ENCODE assay signal across 10 cellular contexts in the genomic region with DNA sequence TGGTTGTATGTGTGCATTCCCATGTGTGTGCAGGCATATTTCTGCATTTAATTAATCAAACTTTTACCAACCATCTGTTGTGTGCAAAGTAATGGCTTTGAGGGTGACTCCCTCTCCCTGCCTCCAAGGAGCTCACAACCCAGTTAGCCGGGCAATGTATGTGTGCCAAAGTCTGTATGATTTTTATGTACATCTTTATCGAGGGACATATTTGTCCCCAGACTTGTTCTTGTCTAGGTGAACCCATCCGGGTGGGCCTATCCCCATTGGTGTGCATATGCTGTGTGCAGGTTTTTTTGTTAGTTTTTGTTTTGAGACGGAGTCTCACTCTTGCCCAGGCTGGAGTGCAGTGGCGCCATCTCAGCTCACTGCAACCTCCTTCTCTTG. TPM values are rescaled to one million over a fixed set of nuclear protein-coding genes. Genes with fewer than 3 reads are reported as not detected.
DNase-seq lines count a peak whose midpoint lies in the region; ATAC-seq and TF ChIP-seq lines count a peak whose summit lies in the region.
"Had no signal": no experiment of that assay in that cellular context is flagged by ENCODE, and none has a peak within 500 bp of the region (broad histone marks: within the 10 kb centered on the region; RNA-seq: fewer than 3 reads in every experiment).

No MANE protein-coding gene starts in this region.

- H3K18ac ChIP-seq in mesenchymal stem cell (ENCODE audit: low read depth in 1 of 2, low read length in 2 of 2): no peak overlapping the region

- no peak overlapping the region for H3K9ac ChIP-seq in mesenchymal stem cell (ENCODE audit: low read length)

- ATAC-seq in GM23338: no peak
- ATAC-seq in GM18511 (IDR thresholded peaks at IDR 0.05; ENCODE audit: unreplicated experiment): no peak

- H2BK15ac ChIP-seq in mesenchymal stem cell (ENCODE audit: low read depth, poor library complexity, severe bottlenecking): no peak overlapping the region

- peak; percentile 20 for DNase-seq in AG10803 (ENCODE audit: low read depth)
- DNase-seq in GM23338 (ENCODE audit: low spot score): no peak
- no peak for DNase-seq in mesenchymal stem cell
- no peak for DNase-seq in SIG-M5 treated with dmso at 0.1 percent for 504 hours (lab: John Stamatoyannopoulos, UW; ENCODE audit: unreplicated experiment)
- DNase-seq in nephron progenitor cell: no peak
- DNase-seq in HFFc6: no peak
- DNase-seq: ovary had no signal

- H3K79me1 ChIP-seq in mesenchymal stem cell (replicated peaks; ENCODE audit: low read length, poor library complexity, severe bottlenecking): no peaks in the 10 kb centered on the region

- H3K36me3 Mint-ChIP-seq in GM23338 (ENCODE audit: low read depth) (peaks cover 9% of the 10 kb centered on the region), nephron progenitor cell (ENCODE audit: low read depth) (no peaks in the 10 kb centered on the region), HFFc6 (ENCODE audit: low read depth) (no peaks in the 10 kb centered on the region)
- H3K36me3 Mint-ChIP-seq in activated naive CD8-positive, alpha-beta T cell: no peaks in the 10 kb centered on the region

- no peak for TF ChIP-seq CTCF in AG10803 (conservative IDR thresholded peaks at IDR 0.05; ENCODE audit: low read length)
- no peak for TF ChIP-seq CTCF in GM23338 (conservative IDR thresholded peaks at IDR 0.05; ENCODE audit: low read depth in 2 of 2)
- TF ChIP-seq CTCF in nephron progenitor cell (IDR thresholded peaks at IDR 0.05): no peak
- TF ChIP-seq CTCF in HFFc6 (IDR thresholded peaks at IDR 0.05): no peak

- no peaks in the 10 kb centered on the region for H3K9me3 ChIP-seq in mesenchymal stem cell (ENCODE audit: control insufficient read depth, low read length)
- H3K9me3 ChIP-seq: ovary had no signal

- no peak overlapping the region for H2BK5ac ChIP-seq in mesenchymal stem cell (ENCODE audit: low read depth, low read length, poor library complexity, severe bottlenecking)

- peak overlapping the region; percentile 48 for H4K8ac ChIP-seq in mesenchymal stem cell (ENCODE audit: low read length)

- no peak overlapping the region for H4K91ac ChIP-seq in mesenchymal stem cell (ENCODE audit: low read length)

- H3K4me3 ChIP-seq in AG10803 (ENCODE audit: low read length) (no peak overlapping the region), GM23338 (no peak overlapping the region), mesenchymal stem cell (ENCODE audit: insufficient read depth in 1 of 2, low read depth in 1 of 2, low read length in 2 of 2) (no peak overlapping the region)
- H3K4me3 ChIP-seq: ovary had no signal

- H3K4me1 Mint-ChIP-seq in GM23338 (peaks cover 37% of the 10 kb centered on the region), nephron progenitor cell (peaks cover 54% of the 10 kb centered on the region), HFFc6 (ENCODE audit: low read depth) (peaks cover 28% of the 10 kb centered on the region)
- H3K4me1 Mint-ChIP-seq in activated naive CD8-positive, alpha-beta T cell (ENCODE audit: low read depth): peaks cover 66% of the 10 kb centered on the region

- H3K27ac ChIP-seq in GM23338 (ENCODE audit: low read depth) (no peak overlapping the region), mesenchymal stem cell (ENCODE audit: low read length, poor library complexity, severe bottlenecking) (no peak overlapping the region)
- H3K27ac ChIP-seq: ovary had no signal

- H2BK120ac ChIP-seq in mesenchymal stem cell (ENCODE audit: low read depth, low read length): no peak overlapping the region

- H2AFZ ChIP-seq in GM23338 (no peak overlapping the region), mesenchymal stem cell (ENCODE audit: low read depth, low read length) (no peak overlapping the region)

- H3K79me2 ChIP-seq in GM23338 (replicated peaks; ENCODE audit: insufficient read depth): peaks cover 7% of the 10 kb centered on the region

- H3K27me3 Mint-ChIP-seq in GM23338 (ENCODE audit: insufficient read depth, low read depth, poor library complexity) (peaks cover 14% of the 10 kb centered on the region), nephron progenitor cell (ENCODE audit: low read depth, poor library complexity) (peaks cover 4% of the 10 kb centered on the region), HFFc6 (ENCODE audit: insufficient read depth) (peaks cover 8% of the 10 kb centered on the region)
- no peaks in the 10 kb centered on the region for H3K27me3 Mint-ChIP-seq in activated naive CD8-positive, alpha-beta T cell

- H3K36me3 ChIP-seq in GM23338 (ENCODE audit: insufficient read depth) (no peaks in the 10 kb centered on the region), mesenchymal stem cell (ENCODE audit: control insufficient read depth in 1 of 2, insufficient read depth in 2 of 2, low read depth in 1 of 2, low read length in 2 of 2) (peaks cover 0 to 8% of the 10 kb centered on the region in 2 experiments)
- H3K36me3 ChIP-seq: ovary had no signal

- peak overlapping the region; percentile 46; the same call in 1 of the 2 replicates for H3K27ac Mint-ChIP-seq in GM23338
- H3K27ac Mint-ChIP-seq in activated naive CD8-positive, alpha-beta T cell: peak overlapping the region; percentile 91
- H3K27ac Mint-ChIP-seq in nephron progenitor cell: no peak overlapping the region
- H3K27ac Mint-ChIP-seq in HFFc6: no peak overlapping the region

- H2AK5ac ChIP-seq in mesenchymal stem cell (ENCODE audit: low read length, severe bottlenecking): no peak overlapping the region

- H3K4me2 ChIP-seq in GM23338 (peak overlapping the region; percentile 64; the same call in 1 of the 2 replicates), mesenchymal stem cell (ENCODE audit: low read length, poor library complexity, severe bottlenecking) (no peak overlapping the region)

- peaks cover 20% of the 10 kb centered on the region; the same call in 1 of the 2 replicates for H3K4me1 ChIP-seq in GM23338 (ENCODE audit: insufficient read depth)
- peaks cover 37% of the 10 kb centered on the region for H3K4me1 ChIP-seq in mesenchymal stem cell (ENCODE audit: control insufficient read depth, insufficient read depth, low read depth, low read length)

- H2BK12ac ChIP-seq in mesenchymal stem cell (ENCODE audit: low read length in 2 of 2): no peak overlapping the region

- H3K4ac ChIP-seq in mesenchymal stem cell (ENCODE audit: low read depth in 1 of 2, low read length in 2 of 2): no peak overlapping the region

- WGBS in mesenchymal stem cell: 96% methylated on average over 5 of the region's 5 CpGs

- no peaks in the 10 kb centered on the region; the same call in 2 of the 3 replicates for H3K9me3 Mint-ChIP-seq in GM23338
- no peaks in the 10 kb centered on the region for H3K9me3 Mint-ChIP-seq in activated naive CD8-positive, alpha-beta T cell (ENCODE audit: low read depth)
- H3K9me3 Mint-ChIP-seq in nephron progenitor cell: no peaks in the 10 kb centered on the region
- H3K9me3 Mint-ChIP-seq in HFFc6: no peaks in the 10 kb centered on the region

- 0 out of 2 replicates have a peak, but pooled peaks cover 5% of the 10 kb centered on the region for H3F3A ChIP-seq in GM23338 (replicated peaks; ENCODE audit: low read depth)

- H3K9me2 ChIP-seq in GM23338 (ENCODE audit: insufficient read depth): no peaks in the 10 kb centered on the region

- H3K14ac ChIP-seq in mesenchymal stem cell (ENCODE audit: low read length in 2 of 2): no peak overlapping the region

- H3K4me3 Mint-ChIP-seq in GM23338 (peak overlapping the region; percentile 37; the same call in 1 of the 3 replicates), nephron progenitor cell (no peak overlapping the region), HFFc6 (no peak overlapping the region)
- peak overlapping the region; percentile 91 for H3K4me3 Mint-ChIP-seq in activated naive CD8-positive, alpha-beta T cell

- no peaks in the 10 kb centered on the region; the same call in 1 of the 2 replicates for H4K20me1 ChIP-seq in GM23338 (replicated peaks; ENCODE audit: insufficient read depth)

- H3K27me3 ChIP-seq in GM23338 (ENCODE audit: insufficient read depth): no peaks in the 10 kb centered on the region
- H3K27me3 ChIP-seq in mesenchymal stem cell (ENCODE audit: control insufficient read depth in 1 of 2, insufficient read depth in 1 of 2, low read length in 2 of 2): peaks cover 0 to 7% of the 10 kb centered on the region in 2 experiments
- H3K27me3 ChIP-seq: ovary had no signal

- no peak overlapping the region for H3K23ac ChIP-seq in mesenchymal stem cell (ENCODE audit: low read length in 2 of 2)

TF ChIP-seq in GM23338, 12 proteins besides CTCF, POLR2A, EP300 and RAD21 (continues in another document):
- TF ChIP-seq ZNF331 (CRISPR knock-in tag; IDR thresholded peaks at IDR 0.05; ENCODE audit: low read depth) (no peak), ZNF114 (CRISPR knock-in tag; IDR thresholded peaks at IDR 0.05) (no peak), JUNB (IDR thresholded peaks at IDR 0.05; ENCODE audit: unreplicated experiment) (no peak)

RNA-seq across cellular contexts. Expression of a gene that starts 1.8 kb away (rescaled TPM):
- total RNA-seq in GM23338 (2014; rRNA removed; shearing (Covaris generic)): 4.9 and 5.4 TPM in 2 replicates
- polyA plus RNA-seq in GM23338 (2016; fragmentation: Nextera tagmentation; extraction: Ambion mirVana): 12.0 and 12.3 TPM in 2 replicates
- 0.39 TPM for polyA plus RNA-seq in mesenchymal stem cell (2013, experiment 1 of 2)
- polyA plus RNA-seq in mesenchymal stem cell (2013, experiment 2 of 2): 0.59 TPM
- under 1 TPM in 2 of 6 experiments, not detected in 4; 0.08 to 0.45 TPM for total RNA-seq in HFFc6 (2021; fragmentation: NEBNext Ultra II Directional; extraction: Animal tissue kit (Norgen Biotek cat#: 25700))

RNA-seq across cellular contexts. Expression of a gene that starts 21.7 kb away (rescaled TPM):
- total RNA-seq in GM23338 (2014; rRNA removed; shearing (Covaris generic)): 22.6 and 27.0 TPM in 2 replicates
- 17.7 and 17.8 TPM in 2 replicates for polyA plus RNA-seq in GM23338 (2016; fragmentation: Nextera tagmentation; extraction: Ambion mirVana)
- polyA plus RNA-seq in mesenchymal stem cell (2013, experiment 1 of 2): 37.1 TPM
- polyA plus RNA-seq in mesenchymal stem cell (2013, experiment 2 of 2): 36.1 TPM
- total RNA-seq in HFFc6 (2021; fragmentation: NEBNext Ultra II Directional; extraction: Animal tissue kit (Norgen Biotek cat#: 25700)): 10 to 100 TPM; 41.3 to 54.6 (median 46.1) TPM

RNA-seq across cellular contexts. Expression of a gene that starts 23.1 kb away (rescaled TPM):
- total RNA-seq in GM23338 (2014; rRNA removed; shearing (Covaris generic)): 10.6 and 14.9 TPM in 2 replicates
- polyA plus RNA-seq in GM23338 (2016; fragmentation: Nextera tagmentation; extraction: Ambion mirVana): 7.4 and 8.2 TPM in 2 replicates
- polyA plus RNA-seq in mesenchymal stem cell (2013, experiment 1 of 2): 27.2 TPM
- 28.1 TPM for polyA plus RNA-seq in mesenchymal stem cell (2013, experiment 2 of 2)
- total RNA-seq in HFFc6 (2021; fragmentation: NEBNext Ultra II Directional; extraction: Animal tissue kit (Norgen Biotek cat#: 25700)): 10 to 100 TPM; 22.6 to 30.8 (median 27.7) TPM

RNA-seq across cellular contexts. Expression of a gene that starts 31.0 kb away (rescaled TPM):
- total RNA-seq in GM23338 (2014; rRNA removed; shearing (Covaris generic)): 0.49 TPM in 1 of 2 replicates, not detected in the other
- 0.66 TPM in 1 of 2 replicates, not detected in the other for polyA plus RNA-seq in GM23338 (2016; fragmentation: Nextera tagmentation; extraction: Ambion mirVana)
- not detected for polyA plus RNA-seq in mesenchymal stem cell (2013, experiment 1 of 2)
- not detected for polyA plus RNA-seq in mesenchymal stem cell (2013, experiment 2 of 2)
- not detected for total RNA-seq in HFFc6 (2021; fragmentation: NEBNext Ultra II Directional; extraction: Animal tissue kit (Norgen Biotek cat#: 25700))
- total RNA-seq: cerebellum had no signal

RNA-seq across cellular contexts. Expression of a gene that starts 39.5 kb away (rescaled TPM):
- total RNA-seq in GM23338 (2014; rRNA removed; shearing (Covaris generic)): 1.2 and 2.8 TPM in 2 replicates
- 2.0 and 2.4 TPM in 2 replicates for polyA plus RNA-seq in GM23338 (2016; fragmentation: Nextera tagmentation; extraction: Ambion mirVana)
- polyA plus RNA-seq in mesenchymal stem cell (2013, experiment 1 of 2): not detected
- polyA plus RNA-seq in mesenchymal stem cell (2013, experiment 2 of 2): not detected
- total RNA-seq in HFFc6 (2021; fragmentation: NEBNext Ultra II Directional; extraction: Animal tissue kit (Norgen Biotek cat#: 25700)): not detected
- total RNA-seq: cerebellum had no signal

Comparison
In these comparisons a context has a peak if more than half of its experiments do, and no peak if none do; other contexts are left out.
1. H3K27ac Mint-ChIP-seq: peak in GM23338 (single experiment) and activated naive CD8-positive, alpha-beta T cell (single experiment); none in nephron progenitor cell (single experiment) and HFFc6 (single experiment).
2. H3K4me3 Mint-ChIP-seq: peak in GM23338 (single experiment) and activated naive CD8-positive, alpha-beta T cell (single experiment); none in nephron progenitor cell (single experiment) and HFFc6 (single experiment).